In the genomic region with DNA sequence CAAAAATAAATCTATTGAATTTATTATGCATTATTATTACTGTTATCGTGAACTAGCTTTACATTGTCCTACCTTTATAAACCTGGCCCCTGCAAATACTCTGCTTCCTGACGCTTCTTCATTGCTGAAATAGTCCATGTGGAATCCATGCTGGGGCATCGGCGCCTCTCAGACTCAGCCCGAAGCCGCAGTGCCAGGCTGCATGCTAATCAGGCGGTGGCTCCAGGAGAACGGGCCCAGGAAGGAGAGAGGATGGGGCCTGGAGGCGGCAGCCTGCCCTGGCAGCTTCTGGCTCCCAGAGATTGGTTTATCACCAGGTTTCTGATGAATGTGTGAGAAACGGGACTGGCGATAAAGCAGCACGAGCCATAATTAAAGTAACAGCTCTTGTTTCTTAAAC, we compare ENCODE assay signal across 15 cellular contexts.
"Had no signal": no experiment of that assay in that cellular context is flagged by ENCODE, and none has a peak within 500 bp of the region (broad histone marks: within the 10 kb centered on the region; RNA-seq: fewer than 3 reads in every experiment).

No MANE protein-coding gene starts in this region.

- H3K4me3 Mint-ChIP-seq: immature natural killer cell; naive thymus-derived CD8-positive, alpha-beta T cell; stimulated activated naive B cell treated with anti-CD40 and anti-IgM and Interleukin-4, amounts not matched to agents 10 μg/mL and 1 μg/mL and 100 μg/mL, for 72 hours had no signal

- FAIRE-seq: bronchial epithelial cell, frontal cortex had no signal

- DNase-seq: activated CD4-positive, alpha-beta T cell treated with anti-CD3 and anti-CD28 coated beads, Interleukin-2, amount 50 U/mL, for 4 hours; activated naive CD4-positive, alpha-beta T cell treated with anti-CD3 and anti-CD28 coated beads, Interleukin-2, amount 50 U/mL, for 16 hours; activated T-cell treated with anti-CD3 and anti-CD28 coated beads, Interleukin-2, amount 50 U/mL, for 1 hour; amniotic stem cell; effector CD4-positive, alpha-beta T cell; immature natural killer cell; left cardiac atrium; lower lobe of right lung; naive thymus-derived CD8-positive, alpha-beta T cell; sigmoid colon; stimulated activated CD4-positive, alpha-beta T cell treated with anti-CD3 and anti-CD28 coated beads, Interleukin-2, amount 100 ng/mL, for 24 hours; stimulated activated naive B cell treated with anti-CD40 and anti-IgM and Interleukin-4, amounts not matched to agents 10 μg/mL and 1 μg/mL and 100 μg/mL, for 72 hours had no signal

- H3K27me3 ChIP-seq: sigmoid colon, upper lobe of left lung had no signal

- H3K4me1 Mint-ChIP-seq: immature natural killer cell had no signal

- H3K36me3 ChIP-seq: lower lobe of right lung, sigmoid colon, upper lobe of left lung had no signal

- H3K27ac ChIP-seq: lower lobe of right lung, sigmoid colon, upper lobe of left lung had no signal

- H3K4me1 ChIP-seq: lower lobe of right lung, sigmoid colon, upper lobe of left lung had no signal

- H3K9me3 Mint-ChIP-seq: stimulated activated naive B cell treated with anti-CD40 and anti-IgM and Interleukin-4, amounts not matched to agents 10 μg/mL and 1 μg/mL and 100 μg/mL, for 72 hours had no signal

- H3K36me3 Mint-ChIP-seq: immature natural killer cell; naive thymus-derived CD8-positive, alpha-beta T cell; stimulated activated naive B cell treated with anti-CD40 and anti-IgM and Interleukin-4, amounts not matched to agents 10 μg/mL and 1 μg/mL and 100 μg/mL, for 72 hours had no signal

- H3K27ac Mint-ChIP-seq: immature natural killer cell; naive thymus-derived CD8-positive, alpha-beta T cell; stimulated activated naive B cell treated with anti-CD40 and anti-IgM and Interleukin-4, amounts not matched to agents 10 μg/mL and 1 μg/mL and 100 μg/mL, for 72 hours had no signal

- H3K9me3 ChIP-seq: lower lobe of right lung, sigmoid colon, upper lobe of left lung had no signal

- H3K4me3 ChIP-seq: lower lobe of right lung, sigmoid colon, upper lobe of left lung had no signal
